In genomic region chr2:223835701-223836532, GRCh38 we compare ENCODE assay signal across 1 cellular context.
TF ChIP-seq lines count a peak whose summit lies in the region.

No MANE protein-coding gene starts in this region.

TF ChIP-seq in H1, 55 proteins besides CTCF, POLR2A, EP300 and RAD21 (continued from another document):
- TF ChIP-seq RNF2 (IDR thresholded peaks at IDR 0.05; ENCODE audit: borderline replicate concordance, low read depth, low read length, missing control alignments, poor library complexity, severe bottlenecking) (no peak), SP1 (IDR thresholded peaks at IDR 0.05; ENCODE audit: low read depth, low read length) (no peak), PHF8 (conservative IDR thresholded peaks at IDR 0.05; ENCODE audit: low read depth, low read length) (no peak), CHD7 (IDR thresholded peaks at IDR 0.05; ENCODE audit: insufficient replicate concordance, low read length) (no peak), SIRT6 (IDR thresholded peaks at IDR 0.05; ENCODE audit: low read length) (no peak), NRF1 (IDR thresholded peaks at IDR 0.05; ENCODE audit: low read depth, low read length) (no peak), HDAC2 (IDR thresholded peaks at IDR 0.05; ENCODE audit: borderline replicate concordance in 1 of 2, low read depth in 2 of 2, low read length in 2 of 2) (no peak), SP4 (IDR thresholded peaks at IDR 0.05; ENCODE audit: low read length) (no peak), EGR1 (IDR thresholded peaks at IDR 0.05; ENCODE audit: borderline replicate concordance, low read depth, low read length) (no peak), POLR2AphosphoS5 (IDR thresholded peaks at IDR 0.05; ENCODE audit: low read depth, low read length) (no peak), NANOG (IDR thresholded peaks at IDR 0.05; ENCODE audit: insufficient read depth, low read depth, low read length, poor library complexity, severe bottlenecking) (no peak), SUZ12 (IDR thresholded peaks at IDR 0.05; ENCODE audit: low read length) (no peak), JUN (IDR thresholded peaks at IDR 0.05; ENCODE audit: low read depth, low read length) (no peak), SIN3A (conservative IDR thresholded peaks at IDR 0.05 in 1 of 2, IDR thresholded peaks at IDR 0.05 in 1 of 2; ENCODE audit: low read depth in 1 of 2, low read length in 2 of 2) (no peak)
